ENCODE assay signal across 8 cellular contexts in genomic region chr1:8879348-8880067, GRCh38. TPM values are rescaled to one million over a fixed set of nuclear protein-coding genes. Genes with fewer than 3 reads are reported as not detected.
DNase-seq lines count a peak whose midpoint lies in the region; ATAC-seq and TF ChIP-seq lines count a peak whose summit lies in the region.

No MANE protein-coding gene starts in this region.

- peak overlapping the region; percentile 87 to 98 (median 96) for H3K27ac Mint-ChIP-seq in naive thymus-derived CD8-positive, alpha-beta T cell

- POLR2A ChIA-PET in naive thymus-derived CD8-positive, alpha-beta T cell (lab: Charles Lee), result interaction anchor here (0.6 to 2.9 kb wide), 17 partner anchors 8 to 455 kb away, joined by 3 to 27 read pairs (median 12); no protein-coding TSS in a partner anchor

- H3K36me3 ChIP-seq in duodenal mucosa (ENCODE audit: control insufficient read depth in 1 of 2, insufficient read depth in 2 of 2, low read length in 2 of 2), result no peaks in the 10 kb centered on the region

- H3K36me3 Mint-ChIP-seq in naive thymus-derived CD8-positive, alpha-beta T cell, result peaks cover 0 to 21% (median 6%) of the 10 kb centered on the region in 3 donors

- peak overlapping the region; percentile 92 for H3K4me3 ChIP-seq in GM12865 (ENCODE audit: low read depth, low read length)
- H3K4me3 ChIP-seq in duodenal mucosa (ENCODE audit: low read depth in 1 of 2, low read length in 2 of 2), result peak overlapping the region; percentile 84 to 97

- H3K4me1 Mint-ChIP-seq in naive thymus-derived CD8-positive, alpha-beta T cell, result peaks cover 12 to 45% (median 40%) of the 10 kb centered on the region in 4 donors

- H3K27ac ChIP-seq in duodenal mucosa (ENCODE audit: low read depth, low read length), result peak overlapping the region; percentile 97

- no peak for TF ChIP-seq CTCF in GM12865 (IDR thresholded peaks at IDR 0.05; ENCODE audit: insufficient read depth, low read depth, low read length, missing control alignments)

- H3K9me3 ChIP-seq in duodenal mucosa (ENCODE audit: control insufficient read depth in 1 of 2, low read length in 2 of 2), result no peaks in the 10 kb centered on the region

- H3K9ac ChIP-seq in duodenal mucosa (ENCODE audit: low read depth in 1 of 2, low read length in 2 of 2), result peak overlapping the region; percentile 66 to 87

- H3K27me3 ChIP-seq in duodenal mucosa (ENCODE audit: control insufficient read depth in 1 of 2, insufficient read depth in 2 of 2, low read length in 2 of 2), result no peaks in the 10 kb centered on the region

- ATAC-seq in naive thymus-derived CD8-positive, alpha-beta T cell, result peak in 1 of 2 donors; percentile 20
- no peak for ATAC-seq in GM21529 (IDR thresholded peaks at IDR 0.05; ENCODE audit: unreplicated experiment)
- ATAC-seq in GM21576 (IDR thresholded peaks at IDR 0.05; ENCODE audit: unreplicated experiment), result no peak

- no peak for DNase-seq in GM12865 (ENCODE audit: low read depth)
- peak; percentile 88 for DNase-seq in OCI-M1 (lab: John Stamatoyannopoulos, UW)
- peak in 3 of 10 donors; percentile 26 to 72 (median 33) for DNase-seq in naive thymus-derived CD8-positive, alpha-beta T cell
- no peak for DNase-seq in SK-N-DZ (ENCODE audit: low spot score)
- DNase-seq in GOT3 (lab: John Stamatoyannopoulos, UW), result no peak

- H3K4me3 Mint-ChIP-seq in naive thymus-derived CD8-positive, alpha-beta T cell, result peak overlapping the region; percentile 79 to 94 (median 90)

- H3K4me1 ChIP-seq in duodenal mucosa (ENCODE audit: control insufficient read depth in 1 of 2, insufficient read depth in 2 of 2, low read length in 2 of 2), result peaks cover 38 to 39% of the 10 kb centered on the region in 2 donors

- no peaks in the 10 kb centered on the region for H3K27me3 Mint-ChIP-seq in naive thymus-derived CD8-positive, alpha-beta T cell

- H3K9me3 Mint-ChIP-seq in naive thymus-derived CD8-positive, alpha-beta T cell, result no peaks in the 10 kb centered on the region

RNA-seq across cellular contexts. Expression of gene ENO1, which starts 1.0 kb away (rescaled TPM):
- 100 to 1,000 TPM; 225 to 228 TPM for total RNA-seq in naive thymus-derived CD8-positive, alpha-beta T cell
- polyA plus RNA-seq in naive thymus-derived CD8-positive, alpha-beta T cell, result 1,000 to 10,000 TPM in 2 of 3 donors, 100 to 1,000 TPM in 1; 873 to 1,190 (median 1,047) TPM
- 1,135 and 1,190 TPM in 2 replicates for polyA plus RNA-seq in SK-N-DZ (2014; cell fraction: cytosol; rRNA removed)
- polyA plus RNA-seq in SK-N-DZ (2014; cell fraction: nucleus; rRNA removed), result 497 and 567 TPM in 2 replicates
